In genomic region chr7:116258734-116259133, GRCh38 we compare ENCODE assay signal across 8 cellular contexts. TPM values are rescaled to one million over a fixed set of nuclear protein-coding genes. Genes with fewer than 3 reads are reported as not detected.
DNase-seq lines count a peak whose midpoint lies in the region; ATAC-seq lines count a peak whose summit lies in the region.

No MANE protein-coding gene starts in this region.

- H3K4me3 Mint-ChIP-seq in activated T-helper 17 cell treated with anti-CD3 and anti-CD28 coated beads, Interleukin-2, amount 50 U/mL, for 72 hours, result no peak overlapping the region
- H3K4me3 Mint-ChIP-seq in activated CD4-positive, alpha-beta memory T cell treated with anti-CD3 and anti-CD28 coated beads for 36 hours, result no peak overlapping the region

- CTCF ChIA-PET in activated CD4-positive, alpha-beta memory T cell treated with anti-CD3 and anti-CD28 coated beads for 36 hours (lab: Charles Lee), result interaction anchor here (0.7 to 8.4 kb wide), 38 partner anchors 8 to 654 kb away, joined by 3 to 81 read pairs (median 4); partner anchors contain the start of gene TES

- DNase-seq in NCI-H446 (lab: John Stamatoyannopoulos, UW) (peak; percentile 5 to 32), NCI-H446 treated with DMSO at 0.1 percent for 48 hours (lab: John Stamatoyannopoulos, UW) (no peak), NCI-H1694 treated with DMSO at 0.1 percent for 48 hours (lab: John Stamatoyannopoulos, UW) (peak; percentile 28), globus pallidus (ENCODE audit: low spot score) (peak; percentile 65), renal cortical epithelial cell (ENCODE audit: low read depth) (peak; percentile 54)
- DNase-seq in activated CD4-positive, alpha-beta memory T cell treated with anti-CD3 and anti-CD28 coated beads for 36 hours, result no peak

- H3K27ac Mint-ChIP-seq in activated T-helper 17 cell treated with anti-CD3 and anti-CD28 coated beads, Interleukin-2, amount 50 U/mL, for 72 hours, result peak overlapping the region; percentile 25
- H3K27ac Mint-ChIP-seq in activated CD4-positive, alpha-beta memory T cell treated with anti-CD3 and anti-CD28 coated beads for 36 hours, result no peak overlapping the region

- intact Hi-C loops in activated CD4-positive, alpha-beta memory T cell treated with anti-CD3 and anti-CD28 coated beads for 36 hours (cut with micrococcal nuclease), result loop anchor here (1.0 to 5.0 kb wide), 6 partner anchors 58 to 550 kb away; no protein-coding TSS in a partner anchor

- peaks cover 50% of the 10 kb centered on the region for H3K36me3 Mint-ChIP-seq in activated T-helper 17 cell treated with anti-CD3 and anti-CD28 coated beads, Interleukin-2, amount 50 U/mL, for 72 hours (ENCODE audit: low read depth)
- peaks cover 17% of the 10 kb centered on the region for H3K36me3 Mint-ChIP-seq in activated CD4-positive, alpha-beta memory T cell treated with anti-CD3 and anti-CD28 coated beads for 36 hours

- ATAC-seq in GM21717 (IDR thresholded peaks at IDR 0.05; ENCODE audit: unreplicated experiment), result peak; percentile 53
- no peak for ATAC-seq in activated T-helper 17 cell treated with anti-CD3 and anti-CD28 coated beads, Interleukin-2, amount 50 U/mL, for 72 hours (replicated peaks)

- POLR2A ChIA-PET in activated CD4-positive, alpha-beta memory T cell treated with anti-CD3 and anti-CD28 coated beads for 36 hours (lab: Charles Lee), result no interaction called here

- H3K27me3 Mint-ChIP-seq in activated T-helper 17 cell treated with anti-CD3 and anti-CD28 coated beads, Interleukin-2, amount 50 U/mL, for 72 hours, result no peaks in the 10 kb centered on the region
- H3K27me3 Mint-ChIP-seq in activated CD4-positive, alpha-beta memory T cell treated with anti-CD3 and anti-CD28 coated beads for 36 hours, result no peaks in the 10 kb centered on the region

- H3K4me1 Mint-ChIP-seq in activated T-helper 17 cell treated with anti-CD3 and anti-CD28 coated beads, Interleukin-2, amount 50 U/mL, for 72 hours, result no peaks in the 10 kb centered on the region
- H3K4me1 Mint-ChIP-seq in activated CD4-positive, alpha-beta memory T cell treated with anti-CD3 and anti-CD28 coated beads for 36 hours (ENCODE audit: low read depth), result peaks cover 12% of the 10 kb centered on the region

- H3K9me3 Mint-ChIP-seq in activated T-helper 17 cell treated with anti-CD3 and anti-CD28 coated beads, Interleukin-2, amount 50 U/mL, for 72 hours, result no peaks in the 10 kb centered on the region
- no peaks in the 10 kb centered on the region for H3K9me3 Mint-ChIP-seq in activated CD4-positive, alpha-beta memory T cell treated with anti-CD3 and anti-CD28 coated beads for 36 hours

RNA-seq across cellular contexts. Expression of gene TES, which starts 48.4 kb away (rescaled TPM):
- total RNA-seq in activated T-helper 17 cell treated with anti-CD3 and anti-CD28 coated beads, Interleukin-2, amount 50 U/mL, for 72 hours, result 10 to 100 TPM; 57.6 to 79.4 TPM
- 198 and 315 TPM in 2 replicates for total RNA-seq in renal cortical epithelial cell
- total RNA-seq in activated CD4-positive, alpha-beta memory T cell treated with anti-CD3 and anti-CD28 coated beads for 36 hours, result 10 to 100 TPM; 81.8 to 90.6 TPM

Comparison
In these comparisons a context has a peak if more than half of its experiments do, and no peak if none do; other contexts are left out.
1. DNase-seq: peak in NCI-H446 (2 of 2), NCI-H1694 treated with DMSO at 0.1 percent for 48 hours (single experiment), globus pallidus (single experiment) and renal cortical epithelial cell (single experiment); none in NCI-H446 treated with DMSO at 0.1 percent for 48 hours (single experiment) and activated CD4-positive, alpha-beta memory T cell treated with anti-CD3 and anti-CD28 coated beads for 36 hours (single experiment).